Comparison of ENCODE assay signal across 14 cellular contexts in the genomic region with DNA sequence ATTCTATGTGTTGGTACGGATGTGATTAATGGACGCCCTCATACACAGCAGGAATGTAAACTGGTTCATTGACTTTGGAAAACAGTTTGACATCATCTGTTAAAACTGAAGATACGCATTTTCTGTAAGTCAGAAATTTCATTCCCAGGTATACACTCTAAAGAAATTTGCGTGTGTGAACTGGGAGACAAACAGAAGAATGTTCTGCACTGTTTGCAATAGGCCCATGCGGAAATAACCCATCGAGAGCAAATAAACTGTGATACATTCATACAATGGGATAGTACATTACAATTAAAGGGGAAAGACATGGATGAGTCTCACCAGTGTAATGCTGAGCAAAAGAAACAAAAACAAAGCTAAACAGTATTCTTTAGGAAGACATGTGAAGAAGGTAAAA.
"Had no signal": no experiment of that assay in that cellular context is flagged by ENCODE, and none has a peak within 500 bp of the region (broad histone marks: within the 10 kb centered on the region; RNA-seq: fewer than 3 reads in every experiment).

No MANE protein-coding gene starts in this region.

- ATAC-seq: effector memory CD8-positive, alpha-beta T cell; foreskin keratinocyte; left lobe of liver; mucosa of descending colon; naive thymus-derived CD8-positive, alpha-beta T cell; right cardiac atrium had no signal

- H3K27me3 ChIP-seq: foreskin keratinocyte, ovary had no signal

- H3K4me1 Mint-ChIP-seq: naive thymus-derived CD8-positive, alpha-beta T cell; neural crest cell had no signal

- H3K4me3 Mint-ChIP-seq: effector memory CD8-positive, alpha-beta T cell; naive thymus-derived CD8-positive, alpha-beta T cell; neural crest cell; type B pancreatic cell had no signal

- H3K27me3 Mint-ChIP-seq: effector memory CD8-positive, alpha-beta T cell; naive thymus-derived CD8-positive, alpha-beta T cell; type B pancreatic cell had no signal

- FAIRE-seq: small intestine, urothelium cell line had no signal

- H3K9me3 Mint-ChIP-seq: effector memory CD8-positive, alpha-beta T cell; naive thymus-derived CD8-positive, alpha-beta T cell; neural crest cell; type B pancreatic cell had no signal

- H3K27ac Mint-ChIP-seq: type B pancreatic cell had no signal

- H3K4me3 ChIP-seq: mucosa of descending colon, ovary had no signal

- H3K36me3 ChIP-seq: ovary had no signal

- H3K4me1 ChIP-seq: foreskin keratinocyte had no signal

- H3K9me3 ChIP-seq: mucosa of descending colon, ovary had no signal

- DNase-seq: effector memory CD8-positive, alpha-beta T cell; foreskin keratinocyte; mammary epithelial cell; mucosa of descending colon; naive thymus-derived CD8-positive, alpha-beta T cell; ovary; right cardiac atrium; small intestine; stimulated activated CD4-positive, alpha-beta T cell treated with anti-CD3 and anti-CD28 coated beads, Interleukin-12 subunit alpha, Interleukin-12 subunit beta, amount 100 ng/mL, for 4 hours; stimulated activated naive CD4-positive, alpha-beta T cell treated with Interleukin-2 at 50 U/mL for 16 hours had no signal

- H3K27ac ChIP-seq: foreskin keratinocyte, ovary had no signal
